2 cellular contexts compared by ENCODE assay signal in genomic region chr14:77302926-77303325, GRCh38.
TF ChIP-seq lines count a peak whose summit lies in the region.

No MANE protein-coding gene starts in this region.

TF ChIP-seq in SK-N-SH, 30 proteins besides CTCF, POLR2A, EP300 and RAD21 (continued from another document):
- TF ChIP-seq NRF1 (IDR thresholded peaks at IDR 0.05; ENCODE audit: low read depth, low read length) (no peak), EZH2phosphoT487 (IDR thresholded peaks at IDR 0.05; ENCODE audit: borderline replicate concordance, low read depth) (no peak), SIN3A (IDR thresholded peaks at IDR 0.05; ENCODE audit: borderline replicate concordance, low read depth, low read length) (no peak), FOSL2 (IDR thresholded peaks at IDR 0.05; ENCODE audit: borderline replicate concordance, low read depth) (peak; percentile 38; the same call in 1 of the 2 replicates), TEAD4 (IDR thresholded peaks at IDR 0.05; ENCODE audit: borderline replicate concordance, insufficient read depth) (no peak), REST (IDR thresholded peaks at IDR 0.05; ENCODE audit: low read depth, low read length) (no peak), FOXJ3 (CRISPR knock-in tag; IDR thresholded peaks at IDR 0.05) (no peak), SMC3 (IDR thresholded peaks at IDR 0.05; ENCODE audit: low read depth, low read length) (no peak), CHD2 (IDR thresholded peaks at IDR 0.05; ENCODE audit: low read length, partially characterized antibody) (no peak), TCF12 (IDR thresholded peaks at IDR 0.05) (peak; percentile 76), RFX5 (IDR thresholded peaks at IDR 0.05; ENCODE audit: low read length) (no peak)
- TF ChIP-seq, protein P1, sequence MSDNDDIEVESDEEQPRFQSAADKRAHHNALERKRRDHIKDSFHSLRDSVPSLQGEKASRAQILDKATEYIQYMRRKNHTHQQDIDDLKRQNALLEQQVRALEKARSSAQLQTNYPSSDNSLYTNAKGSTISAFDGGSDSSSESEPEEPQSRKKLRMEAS (IDR thresholded peaks at IDR 0.05; ENCODE audit: low read depth): no peak
- TF ChIP-seq, protein P2, sequence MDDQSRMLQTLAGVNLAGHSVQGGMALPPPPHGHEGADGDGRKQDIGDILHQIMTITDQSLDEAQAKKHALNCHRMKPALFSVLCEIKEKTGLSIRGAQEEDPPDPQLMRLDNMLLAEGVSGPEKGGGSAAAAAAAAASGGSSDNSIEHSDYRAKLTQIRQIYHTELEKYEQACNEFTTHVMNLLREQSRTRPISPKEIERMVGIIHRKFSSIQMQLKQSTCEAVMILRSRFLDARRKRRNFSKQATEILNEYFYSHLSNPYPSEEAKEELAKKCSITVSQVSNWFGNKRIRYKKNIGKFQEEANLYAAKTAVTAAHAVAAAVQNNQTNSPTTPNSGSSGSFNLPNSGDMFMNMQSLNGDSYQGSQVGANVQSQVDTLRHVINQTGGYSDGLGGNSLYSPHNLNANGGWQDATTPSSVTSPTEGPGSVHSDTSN (IDR thresholded peaks at IDR 0.05): peak; percentile 80
- TF ChIP-seq, protein P3, sequence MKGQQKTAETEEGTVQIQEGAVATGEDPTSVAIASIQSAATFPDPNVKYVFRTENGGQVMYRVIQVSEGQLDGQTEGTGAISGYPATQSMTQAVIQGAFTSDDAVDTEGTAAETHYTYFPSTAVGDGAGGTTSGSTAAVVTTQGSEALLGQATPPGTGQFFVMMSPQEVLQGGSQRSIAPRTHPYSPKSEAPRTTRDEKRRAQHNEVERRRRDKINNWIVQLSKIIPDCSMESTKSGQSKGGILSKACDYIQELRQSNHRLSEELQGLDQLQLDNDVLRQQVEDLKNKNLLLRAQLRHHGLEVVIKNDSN (IDR thresholded peaks at IDR 0.05; ENCODE audit: borderline replicate concordance, low read depth): no peak

TF ChIP-seq in endothelial cell of umbilical vein, 7 proteins besides CTCF, POLR2A, EP300 and RAD21:
- TF ChIP-seq FOS (IDR thresholded peaks at IDR 0.05; ENCODE audit: borderline replicate concordance, insufficient read depth, low read length) (peak; percentile 63), JUN (IDR thresholded peaks at IDR 0.05; ENCODE audit: borderline replicate concordance, insufficient read depth, insufficient read length, low read depth) (no peak)
